Comparison of ENCODE assay signal across 11 cellular contexts in the genomic region with DNA sequence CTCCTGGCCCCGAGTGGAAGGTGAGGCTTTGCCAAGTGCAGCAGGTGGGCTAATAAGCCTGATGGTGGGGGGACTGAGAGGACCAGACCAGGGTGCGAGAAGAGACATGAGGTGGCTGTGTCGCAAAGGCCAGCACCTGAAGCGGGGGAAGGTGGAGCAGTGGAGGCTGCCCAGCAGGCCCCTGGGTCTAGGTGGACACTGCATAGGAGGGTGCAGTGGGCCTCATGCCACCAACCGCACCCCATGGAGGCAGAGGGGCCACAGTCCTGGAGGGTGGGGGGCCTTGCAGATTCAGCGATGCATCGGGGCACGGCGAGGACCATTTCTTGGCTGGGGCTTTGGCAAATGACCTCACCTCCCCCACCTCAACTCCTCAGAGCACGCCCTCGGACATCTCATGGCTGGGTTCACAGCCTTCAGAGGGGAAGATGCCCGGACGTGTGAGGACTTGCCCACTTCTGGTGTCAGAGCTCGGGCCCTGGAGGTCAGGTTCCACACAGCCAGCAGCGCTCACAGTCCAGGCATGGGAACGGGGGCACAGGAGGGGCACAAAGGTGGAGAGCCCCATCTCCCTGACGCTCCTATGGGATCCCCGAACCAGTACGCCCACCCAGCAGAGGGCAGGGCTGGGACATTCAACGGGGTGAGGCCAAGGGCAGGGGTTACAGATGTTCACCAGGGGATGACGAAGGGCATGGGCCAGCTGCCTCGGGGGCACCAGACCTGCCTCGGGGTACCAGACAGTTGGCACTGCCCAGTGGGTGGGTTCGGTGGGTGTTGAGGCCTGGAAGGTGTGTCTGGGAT.
DNase-seq lines count a peak whose midpoint lies in the region; ATAC-seq and TF ChIP-seq lines count a peak whose summit lies in the region.
"Had no signal": no experiment of that assay in that cellular context is flagged by ENCODE, and none has a peak within 500 bp of the region (broad histone marks: within the 10 kb centered on the region; RNA-seq: fewer than 3 reads in every experiment).

No MANE protein-coding gene starts in this region.

- H3K4me3 Mint-ChIP-seq in activated naive CD8-positive, alpha-beta T cell = no peak overlapping the region
- H3K4me3 Mint-ChIP-seq in activated naive CD8-positive, alpha-beta T cell treated with anti-CD3 and anti-CD28 coated beads, Interleukin-2, amount 50 U/mL, for 24 hours = no peak overlapping the region
- peak overlapping the region; percentile 62 for H3K4me3 Mint-ChIP-seq in central memory CD8-positive, alpha-beta T cell
- H3K4me3 Mint-ChIP-seq in stimulated activated memory B cell treated with anti-CD40 and anti-IgM and Interleukin-4, amounts not matched to agents 10 μg/mL and 1 μg/mL and 100 μg/mL, for 72 hours = no peak overlapping the region

- H3K27ac ChIP-seq in RWPE1 = peak overlapping the region; percentile 24; the same call in 1 of the 2 replicates
- H3K27ac ChIP-seq: ascending aorta had no signal

- DNase-seq in activated naive CD8-positive, alpha-beta T cell treated with anti-CD3 and anti-CD28 coated beads, Interleukin-2, amount 50 U/mL, for 24 hours = no peak
- DNase-seq in RWPE1 (ENCODE audit: low spot score) (peak; percentile 55), NCI-H748 (lab: John Stamatoyannopoulos, UW; ENCODE audit: unreplicated experiment) (no peak), nucleus accumbens (lab: John Stamatoyannopoulos, UW) (no peak)
- DNase-seq in central memory CD8-positive, alpha-beta T cell (ENCODE audit: low spot score in 2 of 2) = no peak
- DNase-seq: foreskin melanocyte, NCI-H446 had no signal

- POLR2A ChIA-PET in RWPE1 (lab: Yijun Ruan, JAX; ENCODE audit: low non-redundant PET) = no interaction called here

- CTCF ChIA-PET in RWPE1 (lab: Yijun Ruan, JAX) = interaction anchor here (0.9 to 1.8 kb wide), 3 partner anchors 24 to 255 kb away, joined by 3 to 6 read pairs (median 4); no protein-coding TSS in a partner anchor

- H3K27ac Mint-ChIP-seq in activated naive CD8-positive, alpha-beta T cell = peak overlapping the region; percentile 79
- no peak overlapping the region for H3K27ac Mint-ChIP-seq in activated naive CD8-positive, alpha-beta T cell treated with anti-CD3 and anti-CD28 coated beads, Interleukin-2, amount 50 U/mL, for 24 hours
- peak overlapping the region; percentile 92 for H3K27ac Mint-ChIP-seq in central memory CD8-positive, alpha-beta T cell (ENCODE audit: low read depth)
- H3K27ac Mint-ChIP-seq in stimulated activated memory B cell treated with anti-CD40 and anti-IgM and Interleukin-4, amounts not matched to agents 10 μg/mL and 1 μg/mL and 100 μg/mL, for 72 hours = peak overlapping the region; percentile 69

- no peak for TF ChIP-seq CTCF in RWPE1 (conservative IDR thresholded peaks at IDR 0.05; ENCODE audit: low read depth)

- H3K27me3 Mint-ChIP-seq in activated naive CD8-positive, alpha-beta T cell = no peaks in the 10 kb centered on the region
- H3K27me3 Mint-ChIP-seq in activated naive CD8-positive, alpha-beta T cell treated with anti-CD3 and anti-CD28 coated beads, Interleukin-2, amount 50 U/mL, for 24 hours = no peaks in the 10 kb centered on the region
- no peaks in the 10 kb centered on the region for H3K27me3 Mint-ChIP-seq in central memory CD8-positive, alpha-beta T cell
- H3K27me3 Mint-ChIP-seq in stimulated activated memory B cell treated with anti-CD40 and anti-IgM and Interleukin-4, amounts not matched to agents 10 μg/mL and 1 μg/mL and 100 μg/mL, for 72 hours = peaks cover 6% of the 10 kb centered on the region

- H3K36me3 Mint-ChIP-seq in activated naive CD8-positive, alpha-beta T cell = peaks cover 4% of the 10 kb centered on the region
- peaks cover 22% of the 10 kb centered on the region for H3K36me3 Mint-ChIP-seq in activated naive CD8-positive, alpha-beta T cell treated with anti-CD3 and anti-CD28 coated beads, Interleukin-2, amount 50 U/mL, for 24 hours (ENCODE audit: low read depth)
- H3K36me3 Mint-ChIP-seq in central memory CD8-positive, alpha-beta T cell (ENCODE audit: insufficient read depth) = peaks cover 10% of the 10 kb centered on the region
- H3K36me3 Mint-ChIP-seq in stimulated activated memory B cell treated with anti-CD40 and anti-IgM and Interleukin-4, amounts not matched to agents 10 μg/mL and 1 μg/mL and 100 μg/mL, for 72 hours = peaks cover 32% of the 10 kb centered on the region

- no peaks in the 10 kb centered on the region for H3K9me3 Mint-ChIP-seq in activated naive CD8-positive, alpha-beta T cell (ENCODE audit: low read depth)
- H3K9me3 Mint-ChIP-seq in activated naive CD8-positive, alpha-beta T cell treated with anti-CD3 and anti-CD28 coated beads, Interleukin-2, amount 50 U/mL, for 24 hours = no peaks in the 10 kb centered on the region
- no peaks in the 10 kb centered on the region for H3K9me3 Mint-ChIP-seq in central memory CD8-positive, alpha-beta T cell
- H3K9me3 Mint-ChIP-seq in stimulated activated memory B cell treated with anti-CD40 and anti-IgM and Interleukin-4, amounts not matched to agents 10 μg/mL and 1 μg/mL and 100 μg/mL, for 72 hours = no peaks in the 10 kb centered on the region

- ATAC-seq in activated naive CD8-positive, alpha-beta T cell treated with anti-CD3 and anti-CD28 coated beads, Interleukin-2, amount 50 U/mL, for 24 hours = no peak
- ATAC-seq in central memory CD8-positive, alpha-beta T cell (replicated peaks; ENCODE audit: extremely low read depth, poor library complexity, severe bottlenecking) = no peak
- no peak for ATAC-seq in stimulated activated memory B cell treated with anti-CD40 and anti-IgM and Interleukin-4, amounts not matched to agents 10 μg/mL and 1 μg/mL and 100 μg/mL, for 72 hours
- no peak for ATAC-seq in GM19023 (IDR thresholded peaks at IDR 0.05; ENCODE audit: unreplicated experiment)

- H3K4me1 Mint-ChIP-seq in activated naive CD8-positive, alpha-beta T cell (ENCODE audit: low read depth) = peaks cover 24% of the 10 kb centered on the region
- peaks cover 16% of the 10 kb centered on the region for H3K4me1 Mint-ChIP-seq in activated naive CD8-positive, alpha-beta T cell treated with anti-CD3 and anti-CD28 coated beads, Interleukin-2, amount 50 U/mL, for 24 hours
- H3K4me1 Mint-ChIP-seq in central memory CD8-positive, alpha-beta T cell = peaks cover 17% of the 10 kb centered on the region
- peaks cover 27% of the 10 kb centered on the region for H3K4me1 Mint-ChIP-seq in stimulated activated memory B cell treated with anti-CD40 and anti-IgM and Interleukin-4, amounts not matched to agents 10 μg/mL and 1 μg/mL and 100 μg/mL, for 72 hours
